1 cellular context compared by ENCODE assay signal in genomic region chr1:222310830-222311229, GRCh38.
TF ChIP-seq lines count a peak whose summit lies in the region.

No MANE protein-coding gene starts in this region.

TF ChIP-seq in SK-N-SH treated with all-trans-retinoic acid at 6 μM for 48 hours, 23 proteins besides CTCF, POLR2A, EP300 and RAD21 (continued from another document):
- TF ChIP-seq, protein P1, sequence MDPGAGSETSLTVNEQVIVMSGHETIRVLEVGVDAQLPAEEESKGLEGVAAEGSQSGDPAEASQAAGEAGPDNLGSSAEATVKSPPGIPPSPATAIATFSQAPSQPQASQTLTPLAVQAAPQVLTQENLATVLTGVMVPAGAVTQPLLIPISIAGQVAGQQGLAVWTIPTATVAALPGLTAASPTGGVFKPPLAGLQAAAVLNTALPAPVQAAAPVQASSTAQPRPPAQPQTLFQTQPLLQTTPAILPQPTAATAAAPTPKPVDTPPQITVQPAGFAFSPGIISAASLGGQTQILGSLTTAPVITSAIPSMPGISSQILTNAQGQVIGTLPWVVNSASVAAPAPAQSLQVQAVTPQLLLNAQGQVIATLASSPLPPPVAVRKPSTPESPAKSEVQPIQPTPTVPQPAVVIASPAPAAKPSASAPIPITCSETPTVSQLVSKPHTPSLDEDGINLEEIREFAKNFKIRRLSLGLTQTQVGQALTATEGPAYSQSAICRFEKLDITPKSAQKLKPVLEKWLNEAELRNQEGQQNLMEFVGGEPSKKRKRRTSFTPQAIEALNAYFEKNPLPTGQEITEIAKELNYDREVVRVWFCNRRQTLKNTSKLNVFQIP (CRISPR knock-in tag; IDR thresholded peaks at IDR 0.05; ENCODE audit: borderline replicate concordance, low read depth): no peak
- no peak for TF ChIP-seq ARNTL (CRISPR knock-in tag; IDR thresholded peaks at IDR 0.05; ENCODE audit: borderline replicate concordance, low read depth)
- no peak for TF ChIP-seq ZNF8 (CRISPR knock-in tag; IDR thresholded peaks at IDR 0.05)
- no peak for TF ChIP-seq CSDC2 (CRISPR knock-in tag; IDR thresholded peaks at IDR 0.05)
- no peak for TF ChIP-seq CSRNP3 (CRISPR knock-in tag; IDR thresholded peaks at IDR 0.05)
- TF ChIP-seq CREB5 (CRISPR knock-in tag; IDR thresholded peaks at IDR 0.05; ENCODE audit: low read depth): no peak
- no peak for TF ChIP-seq ESRRG (CRISPR knock-in tag; IDR thresholded peaks at IDR 0.05)
- TF ChIP-seq GLIS3 (CRISPR knock-in tag; IDR thresholded peaks at IDR 0.05): no peak
- TF ChIP-seq ZFP30 (CRISPR knock-in tag; IDR thresholded peaks at IDR 0.05): no peak
- no peak for TF ChIP-seq TOX (CRISPR knock-in tag; IDR thresholded peaks at IDR 0.05; ENCODE audit: borderline replicate concordance)
- no peak for TF ChIP-seq BACH2 (CRISPR knock-in tag; IDR thresholded peaks at IDR 0.05; ENCODE audit: borderline replicate concordance)
